ENCODE assay signal across 9 cellular contexts in the genomic region with DNA sequence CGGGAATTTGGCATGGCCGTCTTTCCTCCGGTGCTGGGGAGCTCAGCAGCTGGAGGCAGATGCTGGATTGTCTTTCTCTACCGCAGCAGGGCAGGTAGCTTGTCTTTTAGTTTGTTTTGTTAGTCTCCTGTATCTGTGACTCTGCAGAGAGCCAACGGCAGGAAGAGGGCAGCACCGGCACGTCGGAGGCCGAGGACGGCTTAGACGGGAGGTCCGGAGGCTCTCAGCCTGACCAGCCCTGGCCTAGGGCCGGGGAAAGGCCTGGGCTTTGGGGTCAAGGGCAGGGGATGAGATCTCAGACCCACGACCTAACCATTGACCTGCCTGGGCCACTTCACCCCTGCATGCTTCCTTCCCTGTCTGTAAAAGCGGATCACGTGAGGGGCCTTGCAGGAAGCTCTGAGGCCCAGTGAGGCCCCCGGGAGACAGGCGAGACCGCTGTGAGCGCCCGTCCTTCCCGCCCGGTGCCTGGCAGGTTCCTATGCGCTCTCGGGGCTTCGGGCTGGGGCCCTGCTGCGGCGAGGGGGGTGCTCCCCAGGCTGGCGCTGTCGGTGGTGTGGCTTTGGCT.
DNase-seq lines count a peak whose midpoint lies in the region; ATAC-seq, FAIRE-seq and TF ChIP-seq lines count a peak whose summit lies in the region.
"Had no signal": no experiment of that assay in that cellular context is flagged by ENCODE, and none has a peak within 500 bp of the region (broad histone marks: within the 10 kb centered on the region; RNA-seq: fewer than 3 reads in every experiment).

No MANE protein-coding gene starts in this region.

- ATAC-seq in GM21367 (IDR thresholded peaks at IDR 0.05; ENCODE audit: unreplicated experiment), result no peak
- ATAC-seq in left colon, result no peak

- H2AK5ac ChIP-seq in trophoblast cell (ENCODE audit: low read length), result peak overlapping the region; percentile 13

- H2AFZ ChIP-seq in OCI-LY7 (ENCODE audit: low read length) (peak overlapping the region; percentile 69), trophoblast cell (ENCODE audit: insufficient read depth, low read length, poor library complexity) (no peak overlapping the region)

- peak; percentile 60 for FAIRE-seq in GM12891 (lab: Jason Lieb, UNC)

- H3K4ac ChIP-seq in trophoblast cell (ENCODE audit: low read depth, low read length), result no peak overlapping the region

- H4K8ac ChIP-seq in trophoblast cell (ENCODE audit: low read depth, low read length), result peak overlapping the region; percentile 11

- no peak for DNase-seq in GM12891 (ENCODE audit: insufficient read length, low spot score)
- peak; percentile 72 for DNase-seq in OCI-LY7 (ENCODE audit: low spot score)
- peak; percentile 73 for DNase-seq in germinal center (ENCODE audit: low spot score)
- DNase-seq in trophoblast cell, result peak in 1 of 2 donors; percentile 55
- DNase-seq in superior temporal gyrus (ENCODE audit: extremely low spot score), result no peak
- no peak for DNase-seq in SHP77 treated with DMSO at 0.1 percent for 48 hours (lab: John Stamatoyannopoulos, UW)
- no peak for DNase-seq in left colon
- DNase-seq: NCI-H2171 had no signal

- H4K12ac ChIP-seq in trophoblast cell (ENCODE audit: low read depth, low read length), result no peak overlapping the region

- WGBS in trophoblast cell (ENCODE audit: extremely low coverage, insufficient coverage, insufficient read length), result no CpG with 5 or more reads among the region's 30 CpGs

- H3K4me3 ChIP-seq in OCI-LY7 (ENCODE audit: low read depth, low read length, poor library complexity, severe bottlenecking) (peak overlapping the region; percentile 32), trophoblast cell (ENCODE audit: low read depth, low read length) (no peak overlapping the region)

- H3K79me2 ChIP-seq in OCI-LY7 (ENCODE audit: insufficient read depth, low read depth, low read length) (no peaks in the 10 kb centered on the region), trophoblast cell (ENCODE audit: control insufficient read depth, insufficient read depth, low read length, poor library complexity) (peaks cover 4% of the 10 kb centered on the region)

- TF ChIP-seq CTCF in OCI-LY7 (conservative IDR thresholded peaks at IDR 0.05; ENCODE audit: low read length), result peak; percentile 81

- intact Hi-C loops in OCI-LY7 (cut with micrococcal nuclease; ENCODE audit: unreplicated experiment) (loop anchor here (5.0 kb wide), 2 partner anchors 258 to 528 kb away; partner anchors contain the start of gene EEF1AKMT2), left colon (cut with DNase I, micrococcal nuclease) (loop anchor here (5.0 kb wide), 2 partner anchors 208 to 213 kb away; partner anchors contain the start of gene FAM53B (in 1 of the 2))

- BruUV-seq in OCI-LY7 (replicated peaks; lab: Mats Ljungman, UMichigan), result no TSS peak

- H3K9me3 ChIP-seq in OCI-LY7 (ENCODE audit: low read length), result no peaks in the 10 kb centered on the region
- no peaks in the 10 kb centered on the region for H3K9me3 ChIP-seq in trophoblast cell (ENCODE audit: insufficient read depth, low read depth, low read length)

- H3K9me2 ChIP-seq in OCI-LY7 (ENCODE audit: insufficient read depth, low read length), result no peaks in the 10 kb centered on the region

- peaks cover 6% of the 10 kb centered on the region for H3K79me1 ChIP-seq in trophoblast cell (ENCODE audit: low read length)

- H2BK120ac ChIP-seq in trophoblast cell (ENCODE audit: insufficient read depth, low read length, poor library complexity), result peak overlapping the region; percentile 20

- H4K20me1 ChIP-seq in OCI-LY7 (ENCODE audit: insufficient read depth, low read length), result no peaks in the 10 kb centered on the region

- CTCF ChIA-PET in OCI-LY7 (lab: Charles Lee; ENCODE audit: unreplicated experiment), result interaction anchor here (0.6 to 5.0 kb wide), 9 partner anchors 9 to 212 kb away, joined by 3 to 43 read pairs (median 5); partner anchors contain the start of gene FAM53B

- peak overlapping the region; percentile 63 for H3K4me2 ChIP-seq in OCI-LY7 (ENCODE audit: low read length)
- H3K4me2 ChIP-seq in trophoblast cell (ENCODE audit: low read length), result no peak overlapping the region

- peak overlapping the region; percentile 17 for H4K91ac ChIP-seq in trophoblast cell (ENCODE audit: low read depth, low read length)

- TF ChIP-seq POLR2A in GM12891 (IDR thresholded peaks at IDR 0.05; ENCODE audit: low read depth, low read length), result no peak

- peak overlapping the region; percentile 83 for H3K27ac ChIP-seq in OCI-LY7 (ENCODE audit: low read depth, low read length, poor library complexity, severe bottlenecking)
- peak overlapping the region; percentile 52 for H3K27ac ChIP-seq in trophoblast cell (ENCODE audit: low read depth, low read length)

- H3K9ac ChIP-seq in trophoblast cell (ENCODE audit: low read length), result no peak overlapping the region

- H3K14ac ChIP-seq in trophoblast cell (ENCODE audit: low read length), result peak overlapping the region; percentile 26

- POLR2A ChIA-PET in OCI-LY7 (lab: Charles Lee), result interaction anchor here (0.8 to 7.5 kb wide), 7 partner anchors 12 to 207 kb away, joined by 3 to 105 read pairs (median 6); no protein-coding TSS in a partner anchor

- no peak overlapping the region for H3K18ac ChIP-seq in trophoblast cell (ENCODE audit: low read length)

- no peak overlapping the region for H2BK5ac ChIP-seq in trophoblast cell (ENCODE audit: low read depth, low read length, poor library complexity)

- H3K27me3 ChIP-seq in trophoblast cell (ENCODE audit: insufficient read depth, low read length), result no peaks in the 10 kb centered on the region

- H3K36me3 ChIP-seq in OCI-LY7 (ENCODE audit: insufficient read depth, low read length) (no peaks in the 10 kb centered on the region), trophoblast cell (ENCODE audit: control insufficient read depth in 1 of 2, insufficient read depth in 2 of 2, low read length in 2 of 2) (peaks cover 0 to 2% of the 10 kb centered on the region in 2 experiments)

- no peak overlapping the region for H3K23ac ChIP-seq in trophoblast cell (ENCODE audit: low read length)

- H2BK12ac ChIP-seq in trophoblast cell (ENCODE audit: low read length), result no peak overlapping the region

- H3K4me1 ChIP-seq in OCI-LY7 (ENCODE audit: insufficient read depth, low read length, poor library complexity, severe bottlenecking) (peaks cover 89% of the 10 kb centered on the region), trophoblast cell (ENCODE audit: control insufficient read depth in 1 of 2, insufficient read depth in 2 of 2, low read length in 2 of 2) (peaks cover 14 to 18% of the 10 kb centered on the region in 2 experiments)

TF ChIP-seq in GM12891, 5 proteins besides CTCF, POLR2A, EP300 and RAD21:
- TF ChIP-seq POLR2AphosphoS5 (IDR thresholded peaks at IDR 0.05; ENCODE audit: low read depth, low read length) (no peak), TAF1 (IDR thresholded peaks at IDR 0.05; ENCODE audit: low read depth, low read length) (no peak), POU2F2 (IDR thresholded peaks at IDR 0.05; ENCODE audit: low read depth, low read length) (no peak), PAX5 (IDR thresholded peaks at IDR 0.05; ENCODE audit: insufficient read depth, low read length, severe bottlenecking) (no peak), SPI1 (IDR thresholded peaks at IDR 0.05; ENCODE audit: low read depth, low read length) (no peak)

Comparison
In these comparisons a context has a peak if more than half of its experiments do, and no peak if none do; other contexts are left out.
1. DNase-seq: peak in OCI-LY7 (single experiment) and germinal center (single experiment); none in GM12891 (single experiment), superior temporal gyrus (single experiment), SHP77 treated with DMSO at 0.1 percent for 48 hours (single experiment) and left colon (0 of 2).